Comparison of ENCODE assay signal across 9 cellular contexts in the genomic region with DNA sequence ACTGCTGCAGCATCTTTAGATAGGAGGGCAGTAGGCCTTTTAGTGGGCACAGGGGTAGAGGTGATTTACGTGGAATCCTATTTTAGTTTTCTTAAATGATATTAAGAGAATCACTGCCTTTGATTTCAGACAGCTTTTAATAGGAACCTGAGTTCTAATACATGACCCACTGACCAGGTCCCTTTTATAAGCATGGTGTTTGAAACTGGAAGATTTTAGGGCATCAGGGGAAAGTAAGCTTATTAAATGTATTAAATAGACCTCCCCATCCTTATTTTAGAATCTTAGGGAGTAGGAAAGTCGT. TPM values are rescaled to one million over a fixed set of nuclear protein-coding genes. Genes with fewer than 3 reads are reported as not detected.
A peak's percentile ranks its signal among the peaks of the same experiment; 100 is the strongest.
DNase-seq lines count a peak whose midpoint lies in the region; ATAC-seq and TF ChIP-seq lines count a peak whose summit lies in the region.
"Had no signal": no experiment of that assay in that cellular context is flagged by ENCODE, and none has a peak within 500 bp of the region (broad histone marks: within the 10 kb centered on the region; RNA-seq: fewer than 3 reads in every experiment).

No MANE protein-coding gene starts in this region.

- peaks cover 13% of the 10 kb centered on the region for H3K4me1 ChIP-seq in foreskin keratinocyte

- DNase-seq in foreskin keratinocyte (no peak), skeletal muscle cell (ENCODE audit: low read depth) (no peak), NCI-H1930 (lab: John Stamatoyannopoulos, UW) (no peak)
- DNase-seq in stimulated activated naive CD4-positive, alpha-beta T cell treated with Interleukin-2 at 50 U/mL for 16 hours (lab: John Stamatoyannopoulos, UW): no peak
- DNase-seq: GOT3 had no signal

- H3K4me3 ChIP-seq in GM12875 (ENCODE audit: low read depth, low read length) (peak overlapping the region; percentile 67), WI38 (ENCODE audit: low read depth, low read length) (peak overlapping the region; percentile 95), skeletal muscle cell (ENCODE audit: low read depth, low read length) (peak overlapping the region; percentile 90)

- peak overlapping the region; percentile 81 for H3K27ac ChIP-seq in foreskin keratinocyte

- TF ChIP-seq CTCF in GM12875 (IDR thresholded peaks at IDR 0.05; ENCODE audit: borderline replicate concordance, insufficient read depth, low read depth, low read length) (no peak), WI38 (IDR thresholded peaks at IDR 0.05; ENCODE audit: low read depth, low read length) (no peak), foreskin keratinocyte (conservative IDR thresholded peaks at IDR 0.05) (no peak)

- H3K27me3 ChIP-seq in foreskin keratinocyte: no peaks in the 10 kb centered on the region

- ATAC-seq in foreskin keratinocyte: no peak
- no peak for ATAC-seq in HG02642 (IDR thresholded peaks at IDR 0.05; ENCODE audit: poor library complexity, unreplicated experiment)
- ATAC-seq in HG03439 (IDR thresholded peaks at IDR 0.05; ENCODE audit: unreplicated experiment): no peak

RNA-seq across cellular contexts. Expression of a gene that starts 2.0 kb away (rescaled TPM):
- total RNA-seq in foreskin keratinocyte: 57.7 and 60.6 TPM in 2 replicates
- 35.5 and 44.6 TPM in 2 replicates for polyA plus RNA-seq in foreskin keratinocyte

RNA-seq across cellular contexts. Expression of a gene that starts 16.6 kb away (rescaled TPM):
- total RNA-seq in foreskin keratinocyte: 34.7 and 35.6 TPM in 2 replicates
- 23.7 and 25.1 TPM in 2 replicates for polyA plus RNA-seq in foreskin keratinocyte

RNA-seq across cellular contexts. Expression of a gene that starts 23.4 kb away (rescaled TPM):
- 5.7 and 6.1 TPM in 2 replicates for total RNA-seq in foreskin keratinocyte
- polyA plus RNA-seq in foreskin keratinocyte: 7.3 and 9.0 TPM in 2 replicates

RNA-seq across cellular contexts. Expression of a gene that starts 53.5 kb away (rescaled TPM):
- 5.0 and 8.4 TPM in 2 replicates for total RNA-seq in foreskin keratinocyte
- polyA plus RNA-seq in foreskin keratinocyte: 3.6 and 6.1 TPM in 2 replicates
